In genomic region chr1:118047650-118048224, GRCh38 we compare ENCODE assay signal across 1 cellular context.
TF ChIP-seq lines count a peak whose summit lies in the region.

No MANE protein-coding gene starts in this region.

TF ChIP-seq in IMR-90, 13 proteins besides CTCF, POLR2A, EP300 and RAD21:
- TF ChIP-seq ELK1 (IDR thresholded peaks at IDR 0.05; ENCODE audit: borderline replicate concordance, low read depth, low read length) (no peak), NFE2L2 (IDR thresholded peaks at IDR 0.05; ENCODE audit: low read depth, low read length) (no peak), CHD1 (IDR thresholded peaks at IDR 0.05; ENCODE audit: low read depth, low read length) (no peak), USF2 (IDR thresholded peaks at IDR 0.05; ENCODE audit: low read depth, low read length) (no peak), SMC3 (IDR thresholded peaks at IDR 0.05; ENCODE audit: low read depth, low read length) (no peak), MAFK (IDR thresholded peaks at IDR 0.05; ENCODE audit: low read depth, low read length) (no peak), BHLHE40 (IDR thresholded peaks at IDR 0.05; ENCODE audit: low read depth, low read length) (no peak), RCOR1 (IDR thresholded peaks at IDR 0.05; ENCODE audit: insufficient replicate concordance, low read length) (no peak), FOS (IDR thresholded peaks at IDR 0.05; ENCODE audit: low read depth, low read length) (no peak), MXI1 (IDR thresholded peaks at IDR 0.05; ENCODE audit: borderline replicate concordance, low read depth, low read length) (no peak), MAZ (IDR thresholded peaks at IDR 0.05; ENCODE audit: borderline replicate concordance, low read depth, low read length) (no peak), CEBPB (IDR thresholded peaks at IDR 0.05; ENCODE audit: low read depth, low read length) (no peak), RFX5 (IDR thresholded peaks at IDR 0.05; ENCODE audit: low read depth, low read length) (no peak)
